8 cellular contexts compared by ENCODE assay signal in genomic region chr3:150763122-150763840, GRCh38. TPM values are rescaled to one million over a fixed set of nuclear protein-coding genes. Genes with fewer than 3 reads are reported as not detected.
DNase-seq lines count a peak whose midpoint lies in the region; ATAC-seq and TF ChIP-seq lines count a peak whose summit lies in the region.

A gene with protein sequence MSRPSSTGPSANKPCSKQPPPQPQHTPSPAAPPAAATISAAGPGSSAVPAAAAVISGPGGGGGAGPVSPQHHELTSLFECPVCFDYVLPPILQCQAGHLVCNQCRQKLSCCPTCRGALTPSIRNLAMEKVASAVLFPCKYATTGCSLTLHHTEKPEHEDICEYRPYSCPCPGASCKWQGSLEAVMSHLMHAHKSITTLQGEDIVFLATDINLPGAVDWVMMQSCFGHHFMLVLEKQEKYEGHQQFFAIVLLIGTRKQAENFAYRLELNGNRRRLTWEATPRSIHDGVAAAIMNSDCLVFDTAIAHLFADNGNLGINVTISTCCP (minus strand): TSS chr3:150763169. CDS start chr3:150762849, 320 bp downstream.

- no peaks in the 10 kb centered on the region for H3K27me3 ChIP-seq in AG04450 (ENCODE audit: control insufficient read depth, insufficient read depth, low read length)

- DNase-seq in AG04450 (ENCODE audit: low read depth, low spot score) (peak; percentile 85), NCI-H226 (peak; percentile 95), caudate nucleus (lab: John Stamatoyannopoulos, UW) (peak; percentile 31 to 99 (median 95)), islet precursor cell (peak; percentile 96)
- DNase-seq in activated CD4-positive, CD25-positive, alpha-beta regulatory T cell (lab: John Stamatoyannopoulos, UW): peak; percentile 89 to 94 (median 94)
- peak; percentile 93 for DNase-seq in stimulated activated CD4-positive, alpha-beta T cell treated with anti-CD3 and anti-CD28 coated beads, Interleukin-12 subunit alpha, Interleukin-12 subunit beta, amount 100 ng/mL, for 4 hours

- peak within 1 kb of the TSS; percentile 95 for H3K4me3 ChIP-seq in AG04450 (ENCODE audit: low read depth, low read length)

- CTCF ChIA-PET in AG04450 (lab: Charles Lee): interaction anchor here (0.6 to 3.9 kb wide), 14 partner anchors 12 to 384 kb away, joined by 3 to 31 read pairs (median 4); partner anchors contain the start of gene SELENOT

- H3K9me3 ChIP-seq in AG04450 (ENCODE audit: control insufficient read depth, insufficient read depth, low read length): no peaks in the 10 kb centered on the region

- ATAC-seq in GM18873 (IDR thresholded peaks at IDR 0.05; ENCODE audit: low FRiP score, unreplicated experiment): peak; percentile 41
- ATAC-seq in HG03139 (IDR thresholded peaks at IDR 0.05; ENCODE audit: unreplicated experiment): peak; percentile 52

- H3K27ac ChIP-seq in AG04450 (ENCODE audit: low read depth, low read length): peak within 1 kb of the TSS; percentile 97
- H3K27ac ChIP-seq in caudate nucleus (ENCODE audit: low read depth, low read length): peak within 1 kb of the TSS; percentile 99

- TF ChIP-seq CTCF in AG04450 (IDR thresholded peaks at IDR 0.05; ENCODE audit: low read depth, low read length): no peak

- POLR2A ChIA-PET in AG04450 (lab: Yijun Ruan, JAX): interaction anchor here (0.6 to 3.0 kb wide), 14 partner anchors 12 to 1505 kb away, joined by 3 to 17 read pairs (median 4); partner anchors contain the start of genes EIF2A, ERICH6, MBNL1 and MED12L

RNA-seq across cellular contexts. Expression of the gene that starts here (rescaled TPM):
- 31.1 and 36.2 TPM in 2 replicates for polyA plus RNA-seq in AG04450 (2011; rRNA removed)
- polyA minus RNA-seq in AG04450 (2011; rRNA and poly(A)+ RNA removed): 42.6 and 69.6 TPM in 2 replicates

Comparison
In these comparisons a context has a peak if more than half of its experiments do, and no peak if none do; other contexts are left out.
1. Peak in every context shown above with its lines: DNase-seq, ATAC-seq, H3K4me3 ChIP-seq and H3K27ac ChIP-seq.